In the genomic region with DNA sequence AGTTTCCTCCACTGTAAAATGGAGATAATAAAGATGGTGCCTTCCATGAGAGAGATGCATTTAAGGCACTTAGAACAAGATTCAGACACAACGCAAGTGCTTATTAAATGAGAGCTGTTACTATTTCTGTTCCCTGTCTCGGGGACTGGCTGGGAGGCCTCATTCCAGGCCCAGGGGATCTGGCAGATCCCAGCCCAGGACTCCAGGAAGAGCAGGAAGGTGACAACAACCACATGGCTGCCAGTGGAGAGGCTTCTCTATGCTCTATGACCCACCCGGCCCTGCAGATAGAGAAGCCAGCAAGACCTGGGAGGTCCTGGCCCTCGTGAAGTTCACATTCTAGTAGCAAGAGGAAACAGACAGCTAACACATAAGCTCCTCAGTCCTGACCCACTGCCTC, we compare ENCODE assay signal across 1 cellular context.
TF ChIP-seq lines count a peak whose summit lies in the region.

No MANE protein-coding gene starts in this region.

TF ChIP-seq in HepG2, 621 proteins besides CTCF, POLR2A, EP300 and RAD21 (continued from another document):
- TF ChIP-seq, protein P1, sequence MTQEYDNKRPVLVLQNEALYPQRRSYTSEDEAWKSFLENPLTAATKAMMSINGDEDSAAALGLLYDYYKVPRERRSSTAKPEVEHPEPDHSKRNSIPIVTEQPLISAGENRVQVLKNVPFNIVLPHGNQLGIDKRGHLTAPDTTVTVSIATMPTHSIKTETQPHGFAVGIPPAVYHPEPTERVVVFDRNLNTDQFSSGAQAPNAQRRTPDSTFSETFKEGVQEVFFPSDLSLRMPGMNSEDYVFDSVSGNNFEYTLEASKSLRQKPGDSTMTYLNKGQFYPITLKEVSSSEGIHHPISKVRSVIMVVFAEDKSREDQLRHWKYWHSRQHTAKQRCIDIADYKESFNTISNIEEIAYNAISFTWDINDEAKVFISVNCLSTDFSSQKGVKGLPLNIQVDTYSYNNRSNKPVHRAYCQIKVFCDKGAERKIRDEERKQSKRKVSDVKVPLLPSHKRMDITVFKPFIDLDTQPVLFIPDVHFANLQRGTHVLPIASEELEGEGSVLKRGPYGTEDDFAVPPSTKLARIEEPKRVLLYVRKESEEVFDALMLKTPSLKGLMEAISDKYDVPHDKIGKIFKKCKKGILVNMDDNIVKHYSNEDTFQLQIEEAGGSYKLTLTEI (CRISPR knock-in tag; conservative IDR thresholded peaks at IDR 0.05): no peak
- TF ChIP-seq ZEB1 (IDR thresholded peaks at IDR 0.05; ENCODE audit: insufficient replicate concordance, low read depth) (no peak), MED1 (CRISPR knock-in tag; IDR thresholded peaks at IDR 0.05) (no peak)
